In the genomic region with DNA sequence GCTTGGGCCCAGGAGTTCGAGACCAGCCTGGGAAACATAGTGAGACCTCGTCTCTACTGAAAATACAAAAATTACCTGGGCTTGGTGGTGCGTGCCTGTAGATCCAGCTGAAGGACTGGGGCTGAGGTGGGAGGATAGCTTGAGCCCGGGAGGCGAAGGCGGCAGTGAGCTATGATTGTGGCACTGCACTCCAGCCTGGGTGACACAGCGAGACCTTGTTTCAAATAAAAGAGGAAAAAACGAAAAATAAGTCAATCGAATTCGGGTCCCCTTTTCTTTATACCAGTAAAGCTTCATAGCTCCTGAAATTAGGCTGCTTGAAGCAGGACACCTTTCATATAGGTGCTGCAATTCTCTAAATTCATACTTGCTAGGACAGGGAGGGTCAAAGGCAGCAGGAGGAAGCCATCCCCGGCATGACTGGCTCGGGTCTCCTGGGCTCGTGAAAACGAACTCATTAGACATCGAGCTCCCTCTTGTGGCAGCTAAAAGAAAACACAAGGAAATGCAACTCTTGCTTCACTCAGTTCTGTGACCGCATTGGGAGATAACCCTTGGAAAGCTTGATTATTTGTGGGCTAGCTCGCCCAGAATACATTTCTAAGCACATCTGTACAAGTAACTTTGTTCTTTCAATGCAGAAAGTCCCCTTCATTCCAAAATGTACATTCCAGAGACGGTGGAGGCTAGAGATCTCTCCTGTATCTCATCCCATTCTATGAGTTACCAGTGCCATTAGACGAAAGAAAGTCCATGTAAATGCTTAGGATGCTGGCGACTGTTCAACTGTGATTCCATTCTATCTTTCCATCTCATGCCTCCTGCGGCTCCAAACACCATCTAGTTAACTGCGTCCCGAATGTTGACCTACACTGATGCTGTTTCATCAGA, we compare ENCODE assay signal across 1 cellular context.
TF ChIP-seq lines count a peak whose summit lies in the region.

No MANE protein-coding gene starts in this region.

TF ChIP-seq in K562, 482 proteins besides CTCF, POLR2A, EP300 and RAD21 (continued from another document):
- no peak for TF ChIP-seq ELF2 (CRISPR knock-in tag; IDR thresholded peaks at IDR 0.05)
- TF ChIP-seq L3MBTL2 (IDR thresholded peaks at IDR 0.05): no peak
- TF ChIP-seq SREBF2 (CRISPR knock-in tag; IDR thresholded peaks at IDR 0.05): no peak
- TF ChIP-seq MAFF (IDR thresholded peaks at IDR 0.05; ENCODE audit: low read length): peak; percentile 19; the same call in 1 of the 2 replicates
- TF ChIP-seq ATF7 (IDR thresholded peaks at IDR 0.05): peak; percentile 52; the same call in 1 of the 2 replicates
- TF ChIP-seq ZNF24 (IDR thresholded peaks at IDR 0.05): no peak
- no peak for TF ChIP-seq ZFP1 (CRISPR knock-in tag; IDR thresholded peaks at IDR 0.05)
- TF ChIP-seq, protein P1, sequence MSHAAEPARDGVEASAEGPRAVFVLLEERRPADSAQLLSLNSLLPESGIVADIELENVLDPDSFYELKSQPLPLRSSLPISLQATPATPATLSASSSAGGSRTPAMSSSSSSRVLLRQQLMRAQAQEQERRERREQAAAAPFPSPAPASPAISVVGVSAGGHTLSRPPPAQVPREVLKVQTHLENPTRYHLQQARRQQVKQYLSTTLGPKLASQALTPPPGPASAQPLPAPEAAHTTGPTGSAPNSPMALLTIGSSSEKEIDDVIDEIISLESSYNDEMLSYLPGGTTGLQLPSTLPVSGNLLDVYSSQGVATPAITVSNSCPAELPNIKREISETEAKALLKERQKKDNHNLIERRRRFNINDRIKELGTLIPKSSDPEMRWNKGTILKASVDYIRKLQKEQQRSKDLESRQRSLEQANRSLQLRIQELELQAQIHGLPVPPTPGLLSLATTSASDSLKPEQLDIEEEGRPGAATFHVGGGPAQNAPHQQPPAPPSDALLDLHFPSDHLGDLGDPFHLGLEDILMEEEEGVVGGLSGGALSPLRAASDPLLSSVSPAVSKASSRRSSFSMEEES (CRISPR knock-in tag; IDR thresholded peaks at IDR 0.05): no peak
- TF ChIP-seq ZNF449 (CRISPR knock-in tag; IDR thresholded peaks at IDR 0.05): no peak
- no peak for TF ChIP-seq SIN3A (IDR thresholded peaks at IDR 0.05; ENCODE audit: borderline replicate concordance in 2 of 2, control insufficient read depth in 1 of 2, low read depth in 2 of 2, low read length in 2 of 2)
- TF ChIP-seq TBP (optimal IDR thresholded peaks at IDR 0.05; ENCODE audit: low read depth, low read length): peak; percentile 39
- TF ChIP-seq DIDO1 (tag; IDR thresholded peaks at IDR 0.05; ENCODE audit: low read depth): no peak
- TF ChIP-seq HDAC6 (IDR thresholded peaks at IDR 0.05; ENCODE audit: low read depth, low read length): no peak
- TF ChIP-seq ZNF79 (CRISPR knock-in tag; IDR thresholded peaks at IDR 0.05; ENCODE audit: low read depth): no peak
- peak; percentile 48; the same call in 1 of the 2 replicates for TF ChIP-seq KAT7 (CRISPR knock-in tag; IDR thresholded peaks at IDR 0.05; ENCODE audit: borderline replicate concordance)
- TF ChIP-seq, protein P2, sequence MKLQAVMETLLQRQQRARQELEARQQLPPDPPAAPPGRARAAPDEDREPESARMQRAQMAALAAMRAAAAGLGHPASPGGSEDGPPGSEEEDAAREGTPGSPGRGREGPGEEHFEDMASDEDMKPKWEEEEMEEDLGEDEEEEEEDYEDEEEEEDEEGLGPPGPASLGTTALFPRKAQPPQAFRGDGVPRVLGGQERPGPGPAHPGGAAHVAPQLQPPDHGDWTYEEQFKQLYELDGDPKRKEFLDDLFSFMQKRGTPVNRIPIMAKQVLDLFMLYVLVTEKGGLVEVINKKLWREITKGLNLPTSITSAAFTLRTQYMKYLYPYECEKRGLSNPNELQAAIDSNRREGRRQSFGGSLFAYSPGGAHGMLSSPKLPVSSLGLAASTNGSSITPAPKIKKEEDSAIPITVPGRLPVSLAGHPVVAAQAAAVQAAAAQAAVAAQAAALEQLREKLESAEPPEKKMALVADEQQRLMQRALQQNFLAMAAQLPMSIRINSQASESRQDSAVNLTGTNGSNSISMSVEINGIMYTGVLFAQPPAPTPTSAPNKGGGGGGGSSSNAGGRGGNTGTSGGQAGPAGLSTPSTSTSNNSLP (IDR thresholded peaks at IDR 0.05; ENCODE audit: borderline replicate concordance, low read depth, low read length): no peak
- TF ChIP-seq, protein P3, sequence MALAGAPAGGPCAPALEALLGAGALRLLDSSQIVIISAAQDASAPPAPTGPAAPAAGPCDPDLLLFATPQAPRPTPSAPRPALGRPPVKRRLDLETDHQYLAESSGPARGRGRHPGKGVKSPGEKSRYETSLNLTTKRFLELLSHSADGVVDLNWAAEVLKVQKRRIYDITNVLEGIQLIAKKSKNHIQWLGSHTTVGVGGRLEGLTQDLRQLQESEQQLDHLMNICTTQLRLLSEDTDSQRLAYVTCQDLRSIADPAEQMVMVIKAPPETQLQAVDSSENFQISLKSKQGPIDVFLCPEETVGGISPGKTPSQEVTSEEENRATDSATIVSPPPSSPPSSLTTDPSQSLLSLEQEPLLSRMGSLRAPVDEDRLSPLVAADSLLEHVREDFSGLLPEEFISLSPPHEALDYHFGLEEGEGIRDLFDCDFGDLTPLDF (CRISPR knock-in tag; IDR thresholded peaks at IDR 0.05): no peak
- TF ChIP-seq PTBP1 (IDR thresholded peaks at IDR 0.05; ENCODE audit: low read depth, low read length): no peak
- 0 out of 2 replicates have a peak, but pooled peaks have one; percentile 27 for TF ChIP-seq CXXC5 (CRISPR knock-in tag; IDR thresholded peaks at IDR 0.05)
- TF ChIP-seq CREB3L1 (IDR thresholded peaks at IDR 0.05; ENCODE audit: borderline replicate concordance, low read depth): no peak
- no peak for TF ChIP-seq PURB (CRISPR knock-in tag; IDR thresholded peaks at IDR 0.05; ENCODE audit: low read depth)
- no peak for TF ChIP-seq NFRKB (IDR thresholded peaks at IDR 0.05; ENCODE audit: low read depth)
- TF ChIP-seq BHLHE40 (IDR thresholded peaks at IDR 0.05; ENCODE audit: low read length): peak; percentile 28; the same call in 1 of the 2 replicates
- TF ChIP-seq XRCC5 (IDR thresholded peaks at IDR 0.05; ENCODE audit: low read depth, low read length): no peak
- TF ChIP-seq IRF2 (CRISPR knock-in tag; IDR thresholded peaks at IDR 0.05): no peak
- TF ChIP-seq YBX1 (IDR thresholded peaks at IDR 0.05): no peak
- TF ChIP-seq ERF (CRISPR knock-in tag; IDR thresholded peaks at IDR 0.05): no peak
- no peak for TF ChIP-seq ZKSCAN8 (CRISPR knock-in tag; IDR thresholded peaks at IDR 0.05)
- TF ChIP-seq RB1 (IDR thresholded peaks at IDR 0.05; ENCODE audit: low read depth): peak; percentile 46; the same call in 1 of the 2 replicates
- 0 out of 4 replicates have a peak, but pooled peaks have one; percentile 32 to 56 for TF ChIP-seq MNT (conservative IDR thresholded peaks at IDR 0.05)
- no peak for TF ChIP-seq RNF2 (IDR thresholded peaks at IDR 0.05)
- TF ChIP-seq GABPB1 (CRISPR knock-in tag; IDR thresholded peaks at IDR 0.05): peak; percentile 45; the same call in 1 of the 2 replicates
- TF ChIP-seq FOXA3 (CRISPR knock-in tag; conservative IDR thresholded peaks at IDR 0.05 in 1 of 2, IDR thresholded peaks at IDR 0.05 in 1 of 2): no peak
- no peak for TF ChIP-seq ILF3 (IDR thresholded peaks at IDR 0.05; ENCODE audit: borderline replicate concordance)
- 0 out of 2 replicates have a peak, but pooled peaks have one; percentile 36 for TF ChIP-seq NR2C1 (IDR thresholded peaks at IDR 0.05)
- TF ChIP-seq NR2C1 (tag; IDR thresholded peaks at IDR 0.05): peak; percentile 25; the same call in 1 of the 2 replicates
- no peak for TF ChIP-seq HEY1 (CRISPR knock-in tag; IDR thresholded peaks at IDR 0.05; ENCODE audit: borderline replicate concordance)
- TF ChIP-seq, protein P4, sequence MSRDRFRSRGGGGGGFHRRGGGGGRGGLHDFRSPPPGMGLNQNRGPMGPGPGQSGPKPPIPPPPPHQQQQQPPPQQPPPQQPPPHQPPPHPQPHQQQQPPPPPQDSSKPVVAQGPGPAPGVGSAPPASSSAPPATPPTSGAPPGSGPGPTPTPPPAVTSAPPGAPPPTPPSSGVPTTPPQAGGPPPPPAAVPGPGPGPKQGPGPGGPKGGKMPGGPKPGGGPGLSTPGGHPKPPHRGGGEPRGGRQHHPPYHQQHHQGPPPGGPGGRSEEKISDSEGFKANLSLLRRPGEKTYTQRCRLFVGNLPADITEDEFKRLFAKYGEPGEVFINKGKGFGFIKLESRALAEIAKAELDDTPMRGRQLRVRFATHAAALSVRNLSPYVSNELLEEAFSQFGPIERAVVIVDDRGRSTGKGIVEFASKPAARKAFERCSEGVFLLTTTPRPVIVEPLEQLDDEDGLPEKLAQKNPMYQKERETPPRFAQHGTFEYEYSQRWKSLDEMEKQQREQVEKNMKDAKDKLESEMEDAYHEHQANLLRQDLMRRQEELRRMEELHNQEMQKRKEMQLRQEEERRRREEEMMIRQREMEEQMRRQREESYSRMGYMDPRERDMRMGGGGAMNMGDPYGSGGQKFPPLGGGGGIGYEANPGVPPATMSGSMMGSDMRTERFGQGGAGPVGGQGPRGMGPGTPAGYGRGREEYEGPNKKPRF (IDR thresholded peaks at IDR 0.05; ENCODE audit: low read depth, low read length): no peak
- TF ChIP-seq, protein P5, sequence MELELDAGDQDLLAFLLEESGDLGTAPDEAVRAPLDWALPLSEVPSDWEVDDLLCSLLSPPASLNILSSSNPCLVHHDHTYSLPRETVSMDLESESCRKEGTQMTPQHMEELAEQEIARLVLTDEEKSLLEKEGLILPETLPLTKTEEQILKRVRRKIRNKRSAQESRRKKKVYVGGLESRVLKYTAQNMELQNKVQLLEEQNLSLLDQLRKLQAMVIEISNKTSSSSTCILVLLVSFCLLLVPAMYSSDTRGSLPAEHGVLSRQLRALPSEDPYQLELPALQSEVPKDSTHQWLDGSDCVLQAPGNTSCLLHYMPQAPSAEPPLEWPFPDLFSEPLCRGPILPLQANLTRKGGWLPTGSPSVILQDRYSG (tag; conservative IDR thresholded peaks at IDR 0.05; ENCODE audit: low read depth): no peak
